Comparison of ENCODE assay signal across 13 cellular contexts in genomic region chr3:42053476-42053875, GRCh38. TPM values are rescaled to one million over a fixed set of nuclear protein-coding genes. Genes with fewer than 3 reads are reported as not detected.
DNase-seq lines count a peak whose midpoint lies in the region; ATAC-seq, FAIRE-seq and TF ChIP-seq lines count a peak whose summit lies in the region.
"Had no signal": no experiment of that assay in that cellular context is flagged by ENCODE, and none has a peak within 500 bp of the region (broad histone marks: within the 10 kb centered on the region; RNA-seq: fewer than 3 reads in every experiment).

No MANE protein-coding gene starts in this region.

- no peak overlapping the region for H3T11ph ChIP-seq in H9 (ENCODE audit: low read length)

- H3K79me2 ChIP-seq in H9 (ENCODE audit: insufficient read depth, low read length) (no peaks in the 10 kb centered on the region; the same call in 1 of the 2 replicates), MM.1S (ENCODE audit: low read length) (peaks cover 88% of the 10 kb centered on the region)

- H3K23me2 ChIP-seq in H9 (ENCODE audit: insufficient read length, low read depth, low read length, poor library complexity, severe bottlenecking), result no peaks in the 10 kb centered on the region

- no peak overlapping the region for H3K9ac ChIP-seq in H9 (ENCODE audit: extremely low read depth, insufficient read length, low read length)
- H3K9ac ChIP-seq in MM.1S (ENCODE audit: low read length), result no peak overlapping the region

- peak overlapping the region; percentile 86 for H2BK12ac ChIP-seq in H9 (ENCODE audit: insufficient read length, low read depth, low read length)

- TF ChIP-seq CTCF in H9 (conservative IDR thresholded peaks at IDR 0.05) (no peak), endothelial cell (IDR thresholded peaks at IDR 0.05; ENCODE audit: unreplicated experiment) (no peak), MM.1S (IDR thresholded peaks at IDR 0.05; ENCODE audit: low read length) (no peak)

- no CpG with 5 or more reads among the region's 7 CpGs for WGBS in H9 (ENCODE audit: extremely low coverage, insufficient read length, low lambda C conversion rate)
- WGBS in small intestine, 3 donors, result 43 to 66% (median 48%) methylated on average over 7 of the region's 7 CpGs

- H2BK15ac ChIP-seq in H9 (ENCODE audit: low read depth, low read length), result no peak overlapping the region

- no peak overlapping the region for H3K4me3 ChIP-seq in small intestine (ENCODE audit: low read depth in 1 of 2, low read length in 2 of 2)
- no peak overlapping the region for H3K4me3 ChIP-seq in MM.1S (ENCODE audit: low read length)
- H3K4me3 ChIP-seq: SK-N-MC had no signal

- H4K91ac ChIP-seq in H9 (ENCODE audit: insufficient read length, low read depth, low read length), result no peak overlapping the region

- 0 out of 2 replicates have a peak overlapping the region, but pooled peaks have one; percentile 49 for H3K14ac ChIP-seq in H9 (ENCODE audit: insufficient read depth, low read length)

- H3K18ac ChIP-seq in H9 (ENCODE audit: insufficient read length, low read depth, low read length), result no peak overlapping the region

- no peak overlapping the region for H4K8ac ChIP-seq in H9 (replicated peaks; ENCODE audit: insufficient read length, low read depth, low read length)

- no peaks in the 10 kb centered on the region for H3K9me3 ChIP-seq in H9 (ENCODE audit: control insufficient read depth, low read depth, low read length)
- H3K9me3 ChIP-seq in small intestine (ENCODE audit: control insufficient read depth, low read depth), result no peaks in the 10 kb centered on the region
- no peaks in the 10 kb centered on the region for H3K9me3 ChIP-seq in MM.1S (replicated peaks; ENCODE audit: insufficient read depth, low read length)

- peaks cover 26% of the 10 kb centered on the region; the same call in 1 of the 2 replicates for H3K4me1 ChIP-seq in H9 (ENCODE audit: insufficient read depth, low read length)
- peaks cover 13 to 19% of the 10 kb centered on the region in 2 donors for H3K4me1 ChIP-seq in small intestine (ENCODE audit: control insufficient read depth in 2 of 2, insufficient read depth in 1 of 2, low read depth in 1 of 2, low read length in 1 of 2)
- 0 out of 2 replicates have a peak, but pooled peaks cover 5% of the 10 kb centered on the region for H3K4me1 ChIP-seq in MM.1S (ENCODE audit: low read length)

- H3K27me3 ChIP-seq in H9 (ENCODE audit: insufficient read depth, low read length) (no peaks in the 10 kb centered on the region), small intestine (ENCODE audit: control insufficient read depth in 2 of 2, insufficient read depth in 2 of 2, low read length in 2 of 2) (no peaks in the 10 kb centered on the region), MM.1S (replicated peaks; ENCODE audit: insufficient read depth, low read length) (no peaks in the 10 kb centered on the region)

- H3K27ac ChIP-seq in H9 (ENCODE audit: insufficient read length, low read depth, low read length), result no peak overlapping the region
- H3K27ac ChIP-seq in small intestine (ENCODE audit: low read depth in 1 of 2, low read length in 1 of 2), result peak overlapping the region in 1 of 2 donors; percentile 33
- no peak overlapping the region for H3K27ac ChIP-seq in MM.1S (ENCODE audit: low read length)
- H3K27ac ChIP-seq: SK-N-MC had no signal

- no peak overlapping the region for H2BK20ac ChIP-seq in H9 (ENCODE audit: low read depth, low read length, poor library complexity, severe bottlenecking)

- H4K5ac ChIP-seq in H9 (ENCODE audit: insufficient read length, low read depth, low read length), result no peak overlapping the region

- no peak overlapping the region for H2AK5ac ChIP-seq in H9 (ENCODE audit: insufficient read length, low read length)

- H2BK120ac ChIP-seq in H9 (ENCODE audit: low read depth, low read length, poor library complexity, severe bottlenecking), result peak overlapping the region; percentile 79

- no peak overlapping the region for H3K4me2 ChIP-seq in H9 (ENCODE audit: insufficient read depth, insufficient read length, low read length)
- H3K4me2 ChIP-seq in MM.1S (ENCODE audit: low read depth, low read length), result no peak overlapping the region

- no peak overlapping the region for H2BK5ac ChIP-seq in H9 (ENCODE audit: insufficient read length, low read length)

- no peak for FAIRE-seq in small intestine (lab: Jason Lieb, UNC)

- H4K20me1 ChIP-seq in H9 (ENCODE audit: control insufficient read depth, insufficient read depth, insufficient read length) (no peaks in the 10 kb centered on the region), MM.1S (ENCODE audit: insufficient read depth, low read length) (peaks cover 3% of the 10 kb centered on the region; the same call in 1 of the 2 replicates)

- H2AFZ ChIP-seq in H9 (ENCODE audit: low read length) (no peak overlapping the region), MM.1S (ENCODE audit: low read length) (no peak overlapping the region)

- H3K27ac Mint-ChIP-seq in H9 (peak overlapping the region; percentile 15 to 79 (median 54); a peak in 5 of 7 replicates), endothelial cell (ENCODE audit: unreplicated experiment) (peak overlapping the region; percentile 85), memory B cell (peak overlapping the region; percentile 92)

- no peaks in the 10 kb centered on the region for H3F3A ChIP-seq in MM.1S (ENCODE audit: insufficient read depth, low read length)

- H3K23ac ChIP-seq in H9 (ENCODE audit: insufficient read length, low read depth, low read length), result no peak overlapping the region

- DNase-seq in H9 (no peak), endothelial cell (ENCODE audit: low spot score) (no peak), memory B cell (ENCODE audit: low spot score in 2 of 2) (no peak), small intestine (peak; percentile 61), MM.1S (no peak), Kasumi-1 (lab: John Stamatoyannopoulos, UW) (no peak)
- no peak for DNase-seq in activated T-cell treated with anti-CD3 and anti-CD28 coated beads, Interleukin-2, amount 50 U/mL, for 1 hour
- DNase-seq: activated CD4-positive, alpha-beta T cell treated with anti-CD3 and anti-CD28 coated beads for 1 hour; activated effector memory CD4-positive, alpha-beta T cell treated with Interleukin-2 at 50 U/mL for 16 hours; NCI-H1436; NCI-H82 had no signal

- H3K9me3 Mint-ChIP-seq in H9 (no peaks in the 10 kb centered on the region), endothelial cell (ENCODE audit: unreplicated experiment) (no peaks in the 10 kb centered on the region), memory B cell (peaks cover 2% of the 10 kb centered on the region)

- H3K79me1 ChIP-seq in H9 (ENCODE audit: insufficient read depth, low read depth, low read length, poor library complexity, severe bottlenecking), result no peaks in the 10 kb centered on the region

- no peaks in the 10 kb centered on the region for H3K9me2 ChIP-seq in MM.1S (replicated peaks; ENCODE audit: insufficient read depth, low read length)

- H3K4me3 Mint-ChIP-seq in H9 (no peak overlapping the region), endothelial cell (ENCODE audit: unreplicated experiment) (no peak overlapping the region), memory B cell (no peak overlapping the region)

- H3K4me1 Mint-ChIP-seq in H9 (peaks cover 52 to 62% of the 10 kb centered on the region in 2 experiments), endothelial cell (ENCODE audit: unreplicated experiment) (peaks cover 53% of the 10 kb centered on the region), memory B cell (peaks cover 55% of the 10 kb centered on the region)

- H3K56ac ChIP-seq in H9 (ENCODE audit: insufficient read length, low read depth, low read length), result no peak overlapping the region

- H3K4ac ChIP-seq in H9 (ENCODE audit: low read depth, low read length), result no peak overlapping the region

- H3K36me3 ChIP-seq in small intestine (ENCODE audit: control insufficient read depth in 2 of 2, insufficient read depth in 2 of 2, low read length in 2 of 2) (no peaks in the 10 kb centered on the region), MM.1S (replicated peaks; ENCODE audit: insufficient read depth, low read length) (no peaks in the 10 kb centered on the region)

- no peaks in the 10 kb centered on the region for H3K36me3 Mint-ChIP-seq in H9 (ENCODE audit: insufficient read depth in 1 of 3, low read depth in 3 of 3)
- H3K36me3 Mint-ChIP-seq in endothelial cell (ENCODE audit: low read depth, unreplicated experiment), result no peaks in the 10 kb centered on the region
- peaks cover 7% of the 10 kb centered on the region for H3K36me3 Mint-ChIP-seq in memory B cell

- H3K27me3 Mint-ChIP-seq in H9 (ENCODE audit: low read depth) (no peaks in the 10 kb centered on the region), endothelial cell (ENCODE audit: unreplicated experiment) (no peaks in the 10 kb centered on the region), memory B cell (no peaks in the 10 kb centered on the region)

- ATAC-seq in memory B cell (ENCODE audit: low read depth) (no peak), HG02973 (IDR thresholded peaks at IDR 0.05; ENCODE audit: unreplicated experiment) (no peak)

RNA-seq across cellular contexts. Expression of gene TRAK1, which starts 37.7 kb away (rescaled TPM):
- total RNA-seq in H9 (2021), result 30.6 and 34.2 TPM in 2 replicates
- 48.2 TPM for total RNA-seq in endothelial cell (ENCODE audit: unreplicated experiment)
- 10 to 100 TPM; 20.9 to 74.7 (median 36.5) TPM for polyA plus RNA-seq in small intestine
